In the genomic region with DNA sequence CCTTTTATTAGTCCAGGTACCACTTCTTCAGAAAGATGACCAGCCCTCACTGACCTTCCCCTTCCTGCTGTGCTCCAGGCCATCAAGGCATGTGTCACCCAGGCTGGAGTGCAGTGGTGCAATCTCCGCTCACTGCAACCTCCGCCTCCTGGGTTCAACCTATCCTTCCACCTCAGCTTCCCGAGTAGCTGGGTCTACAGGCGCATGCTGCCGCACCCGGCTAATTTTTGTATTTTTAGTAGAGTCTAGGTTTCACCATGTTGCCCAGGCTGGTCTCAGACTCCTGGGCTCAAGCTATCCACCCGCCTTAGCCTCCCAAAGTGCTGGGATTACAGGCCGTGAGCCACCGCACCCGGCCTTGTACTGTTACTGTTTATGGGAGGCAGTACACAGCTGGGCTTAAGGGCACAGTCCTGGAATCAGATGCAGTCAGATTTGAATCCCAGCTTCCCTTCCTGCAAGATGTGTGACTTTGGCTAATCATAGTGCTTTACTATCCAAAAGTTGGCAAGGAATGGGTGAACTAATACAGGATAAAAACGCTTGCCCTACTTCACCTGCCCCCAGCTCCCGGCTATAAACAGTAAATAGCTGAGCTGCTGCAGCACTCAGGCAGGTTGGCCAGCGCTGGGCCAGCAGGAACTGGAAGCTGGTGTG, we compare ENCODE assay signal across 8 cellular contexts. TPM values are rescaled to one million over a fixed set of nuclear protein-coding genes. Genes with fewer than 3 reads are reported as not detected.
DNase-seq lines count a peak whose midpoint lies in the region; ATAC-seq and TF ChIP-seq lines count a peak whose summit lies in the region.

No MANE protein-coding gene starts in this region.

- H3K4me3 ChIP-seq in GM12865 (ENCODE audit: low read depth, low read length) (peak overlapping the region; percentile 55), psoas muscle (peak overlapping the region; percentile 67)

- no peaks in the 10 kb centered on the region for H3K9me3 ChIP-seq in psoas muscle

- peak overlapping the region; percentile 98 for H3K27ac ChIP-seq in psoas muscle

- H3K36me3 Mint-ChIP-seq in glutamatergic neuron (ENCODE audit: unreplicated experiment) = no peaks in the 10 kb centered on the region

- peak overlapping the region; percentile 73 for H3K4me3 Mint-ChIP-seq in glutamatergic neuron (ENCODE audit: unreplicated experiment)

- 21 to 33% (median 23%) methylated on average over 13 of the region's 13 CpGs for WGBS in psoas muscle, 3 donors

- H3K9me3 Mint-ChIP-seq in glutamatergic neuron (ENCODE audit: unreplicated experiment) = peaks cover 9% of the 10 kb centered on the region

- peaks cover 6% of the 10 kb centered on the region for H3K4me1 Mint-ChIP-seq in glutamatergic neuron (ENCODE audit: low read depth, unreplicated experiment)

- peaks cover 4 to 64% of the 10 kb centered on the region in 2 donors for H3K36me3 ChIP-seq in psoas muscle (ENCODE audit: insufficient read depth in 1 of 2, low read depth in 1 of 2)

- peaks cover 43% of the 10 kb centered on the region for H3K4me1 ChIP-seq in psoas muscle

- ATAC-seq in SK-N-SH treated with all-trans-retinoic acid at 6 μM for 48 hours (peak; percentile 8; the same call in 2 of the 3 replicates), psoas muscle (peak; percentile 2 to 36 (median 14)), HG02642 (IDR thresholded peaks at IDR 0.05; ENCODE audit: poor library complexity, unreplicated experiment) (no peak), HG03108 (IDR thresholded peaks at IDR 0.05; ENCODE audit: unreplicated experiment) (no peak), HG02840 (IDR thresholded peaks at IDR 0.05; ENCODE audit: low FRiP score, unreplicated experiment) (no peak)

- H3K27me3 Mint-ChIP-seq in glutamatergic neuron (ENCODE audit: unreplicated experiment) = peaks cover 6% of the 10 kb centered on the region

- intact Hi-C loops in psoas muscle (cut with DNase I) = loop anchor here (2.0 kb wide), 2 partner anchors 92 to 146 kb away; partner anchors contain the start of genes TMCO6 (in 2 of the 2) and ANKHD1 (in 1 of the 2)

- no peaks in the 10 kb centered on the region for H3K27me3 ChIP-seq in psoas muscle (ENCODE audit: insufficient read depth in 3 of 3, low read length in 2 of 3)

- TF ChIP-seq CTCF in GM12865 (IDR thresholded peaks at IDR 0.05; ENCODE audit: insufficient read depth, low read depth, low read length, missing control alignments) = no peak
- no peak for TF ChIP-seq CTCF in glutamatergic neuron (IDR thresholded peaks at IDR 0.05; ENCODE audit: partially characterized antibody, unreplicated experiment)
- no peak for TF ChIP-seq CTCF in psoas muscle (IDR thresholded peaks at IDR 0.05)

- peak overlapping the region; percentile 66 for H3K27ac Mint-ChIP-seq in glutamatergic neuron (ENCODE audit: unreplicated experiment)

- DNase-seq in GM12865 (ENCODE audit: low read depth) (no peak), glutamatergic neuron (no peak), psoas muscle (no peak)
- no peak for DNase-seq in stimulated activated CD4-positive, alpha-beta T cell treated with anti-CD3 and anti-CD28 coated beads, Interleukin-4, amount 100 ng/mL, for 24 hours

TF ChIP-seq in SK-N-SH treated with all-trans-retinoic acid at 6 μM for 48 hours, 23 proteins besides CTCF, POLR2A, EP300 and RAD21:
- TF ChIP-seq RARB (CRISPR knock-in tag; IDR thresholded peaks at IDR 0.05) (no peak), PATZ1 (CRISPR knock-in tag; IDR thresholded peaks at IDR 0.05; ENCODE audit: borderline replicate concordance) (no peak), SNAI2 (CRISPR knock-in tag; IDR thresholded peaks at IDR 0.05) (no peak), TOX (CRISPR knock-in tag; IDR thresholded peaks at IDR 0.05; ENCODE audit: borderline replicate concordance) (no peak), TCF4 (CRISPR knock-in tag; IDR thresholded peaks at IDR 0.05; ENCODE audit: borderline replicate concordance) (no peak), PPARA (CRISPR knock-in tag; IDR thresholded peaks at IDR 0.05; ENCODE audit: borderline replicate concordance) (no peak), ARNTL (CRISPR knock-in tag; IDR thresholded peaks at IDR 0.05; ENCODE audit: borderline replicate concordance, low read depth) (no peak), BACH2 (CRISPR knock-in tag; IDR thresholded peaks at IDR 0.05; ENCODE audit: borderline replicate concordance) (no peak)
- TF ChIP-seq, protein P1, sequence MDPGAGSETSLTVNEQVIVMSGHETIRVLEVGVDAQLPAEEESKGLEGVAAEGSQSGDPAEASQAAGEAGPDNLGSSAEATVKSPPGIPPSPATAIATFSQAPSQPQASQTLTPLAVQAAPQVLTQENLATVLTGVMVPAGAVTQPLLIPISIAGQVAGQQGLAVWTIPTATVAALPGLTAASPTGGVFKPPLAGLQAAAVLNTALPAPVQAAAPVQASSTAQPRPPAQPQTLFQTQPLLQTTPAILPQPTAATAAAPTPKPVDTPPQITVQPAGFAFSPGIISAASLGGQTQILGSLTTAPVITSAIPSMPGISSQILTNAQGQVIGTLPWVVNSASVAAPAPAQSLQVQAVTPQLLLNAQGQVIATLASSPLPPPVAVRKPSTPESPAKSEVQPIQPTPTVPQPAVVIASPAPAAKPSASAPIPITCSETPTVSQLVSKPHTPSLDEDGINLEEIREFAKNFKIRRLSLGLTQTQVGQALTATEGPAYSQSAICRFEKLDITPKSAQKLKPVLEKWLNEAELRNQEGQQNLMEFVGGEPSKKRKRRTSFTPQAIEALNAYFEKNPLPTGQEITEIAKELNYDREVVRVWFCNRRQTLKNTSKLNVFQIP (CRISPR knock-in tag; IDR thresholded peaks at IDR 0.05; ENCODE audit: borderline replicate concordance, low read depth) = no peak
TF ChIP-seq in SK-N-SH treated with all-trans-retinoic acid at 6 μM for 48 hours: peak in this region for 0.

RNA-seq across cellular contexts. Expression of gene EIF4EBP3, which starts 0.5 kb away (rescaled TPM):
- total RNA-seq in glutamatergic neuron (ENCODE audit: unreplicated experiment) (7.0 TPM), psoas muscle (100 to 1,000 TPM in 1 of 4 donors, 10 to 100 TPM in 3; 31.7 to 116 (median 40.5) TPM)
- polyA plus RNA-seq in psoas muscle = 10 to 100 TPM; 43.8 to 81.8 (median 64.2) TPM

RNA-seq across cellular contexts. Expression of gene SRA1, which starts 10.3 kb away (rescaled TPM):
- total RNA-seq in glutamatergic neuron (ENCODE audit: unreplicated experiment) (45.0 TPM), psoas muscle (10 to 100 TPM; 33.4 to 58.5 (median 37.6) TPM)
- polyA plus RNA-seq in psoas muscle = 10 to 100 TPM; 36.9 to 78.0 (median 58.6) TPM

RNA-seq across cellular contexts. Expression of gene APBB3, which starts 17.4 kb away (rescaled TPM):
- total RNA-seq in glutamatergic neuron (ENCODE audit: unreplicated experiment) (103 TPM), psoas muscle (10 to 100 TPM in 3 of 4 donors, 1 to 10 TPM in 1; 9.5 to 25.4 (median 16.4) TPM)
- 1 to 10 TPM; 4.3 to 7.6 (median 6.6) TPM for polyA plus RNA-seq in psoas muscle

RNA-seq across cellular contexts. Expression of gene SLC35A4, which starts 17.6 kb away (rescaled TPM):
- total RNA-seq in glutamatergic neuron (ENCODE audit: unreplicated experiment) (50.7 TPM), psoas muscle (100 to 1,000 TPM in 3 of 4 donors, 10 to 100 TPM in 1; 95.7 to 129 (median 117) TPM)
- 100 to 1,000 TPM in 1 of 3 donors, 10 to 100 TPM in 2; 49.9 to 149 (median 99.6) TPM for polyA plus RNA-seq in psoas muscle

Comparison
In these comparisons a context has a peak if more than half of its experiments do, and no peak if none do; other contexts are left out.
1. ATAC-seq: peak in SK-N-SH treated with all-trans-retinoic acid at 6 μM for 48 hours (single experiment) and psoas muscle (4 of 4); none in HG02642 (single experiment), HG03108 (single experiment) and HG02840 (single experiment).